ENCODE assay signal across 11 cellular contexts in genomic region chr15:96353378-96353930, GRCh38. TPM values are rescaled to one million over a fixed set of nuclear protein-coding genes. Genes with fewer than 3 reads are reported as not detected.
A peak's percentile ranks its signal among the peaks of the same experiment; 100 is the strongest.
DNase-seq lines count a peak whose midpoint lies in the region; ATAC-seq and TF ChIP-seq lines count a peak whose summit lies in the region.
"Had no signal": no experiment of that assay in that cellular context is flagged by ENCODE, and none has a peak within 500 bp of the region (broad histone marks: within the 10 kb centered on the region; RNA-seq: fewer than 3 reads in every experiment).

No MANE protein-coding gene starts in this region.

- no peak overlapping the region for H3K9ac ChIP-seq in mammary epithelial cell (ENCODE audit: insufficient read depth, low read length)
- no peak overlapping the region for H3K9ac ChIP-seq in neural cell (ENCODE audit: low read length)

- H3K79me2 ChIP-seq in mammary epithelial cell (ENCODE audit: insufficient read depth, low read length) (no peaks in the 10 kb centered on the region), neural cell (replicated peaks; ENCODE audit: insufficient read depth, low read length) (no peaks in the 10 kb centered on the region)

- TF ChIP-seq RAD21 in neural cell (conservative IDR thresholded peaks at IDR 0.05) = no peak

- 98% methylated on average over 20 of the region's 25 CpGs for WGBS in mammary epithelial cell (ENCODE audit: low coverage, missing lambda C conversion rate)
- 54 to 67% methylated on average over 22 to 25 of the region's 25 CpGs for WGBS in upper lobe of left lung, 2 donors

- no peaks in the 10 kb centered on the region for H3K9me3 ChIP-seq in breast epithelium
- no peaks in the 10 kb centered on the region for H3K9me3 ChIP-seq in mammary epithelial cell (replicated peaks; ENCODE audit: insufficient read depth, low read length)
- H3K9me3 ChIP-seq in neural cell (ENCODE audit: low read length) = no peaks in the 10 kb centered on the region
- H3K9me3 ChIP-seq in upper lobe of left lung = no peaks in the 10 kb centered on the region

- H3K27me3 ChIP-seq in breast epithelium (peaks cover 0 to 21% of the 10 kb centered on the region in 2 donors), mammary epithelial cell (ENCODE audit: insufficient read depth, low read length) (no peaks in the 10 kb centered on the region), neural cell (ENCODE audit: insufficient read depth, low read depth, low read length) (peaks cover 100% of the 10 kb centered on the region), upper lobe of left lung (peaks cover 0 to 10% (median 3%) of the 10 kb centered on the region in 4 donors)

- H3K27ac ChIP-seq in breast epithelium (peak overlapping the region; percentile 84 to 92), mammary epithelial cell (ENCODE audit: insufficient read depth, low read depth, low read length) (no peak overlapping the region), neural cell (ENCODE audit: low read length) (no peak overlapping the region), upper lobe of left lung (peak overlapping the region; percentile 73 to 86 (median 86))
- H3K27ac ChIP-seq: cardiac muscle cell had no signal

- H3K4me2 ChIP-seq in mammary epithelial cell (ENCODE audit: insufficient read depth, low read depth, low read length) = no peak overlapping the region
- H3K4me2 ChIP-seq in neural cell (ENCODE audit: low read length) = no peak overlapping the region

- intact Hi-C loops in breast epithelium (cut with DNase I; ENCODE audit: low total_unique reads) (no loop called here), mammary epithelial cell (cut with micrococcal nuclease) (no loop called here)

- ATAC-seq in upper lobe of left lung (ENCODE audit: low FRiP score in 2 of 2) = no peak
- ATAC-seq in HG02588 (IDR thresholded peaks at IDR 0.05; ENCODE audit: unreplicated experiment) = no peak

- in situ Hi-C loops in mammary epithelial cell (cut with MboI; ENCODE audit: low sequenced_read_pairs in 2 of 2) = loop anchor here in 1 of 2 donors (25.0 kb wide), 1 partner anchor 884 kb away; no protein-coding TSS in a partner anchor

- dilution Hi-C loops in mammary epithelial cell (cut with HindIII; ENCODE audit: low sequenced_read_pairs) = no loop called here

- TF ChIP-seq CTCF in breast epithelium (IDR thresholded peaks at IDR 0.05) (no peak), mammary epithelial cell (conservative IDR thresholded peaks at IDR 0.05 in 1 of 2, IDR thresholded peaks at IDR 0.05 in 1 of 2; ENCODE audit: extremely low read depth in 1 of 2, insufficient read depth in 1 of 2, low read depth in 1 of 2, low read length in 2 of 2) (no peak), epithelial cell of esophagus (IDR thresholded peaks at IDR 0.05; ENCODE audit: insufficient read depth, low read depth, low read length, missing control alignments) (no peak), neural cell (IDR thresholded peaks at IDR 0.05; ENCODE audit: poor library complexity, severe bottlenecking) (no peak), upper lobe of left lung (IDR thresholded peaks at IDR 0.05) (no peak)

- no peak for DNase-seq in breast epithelium (ENCODE audit: low spot score in 2 of 2)
- no peak for DNase-seq in mammary epithelial cell
- no peak for DNase-seq in epithelial cell of esophagus (ENCODE audit: low read depth)
- peak in 1 of 2 donors; percentile 75 for DNase-seq in upper lobe of left lung
- DNase-seq in NCI-H2107 treated with DMSO at 0.1 percent for 48 hours (lab: John Stamatoyannopoulos, UW; ENCODE audit: unreplicated experiment) = no peak
- DNase-seq in NCI-H2081 (lab: John Stamatoyannopoulos, UW) = no peak
- DNase-seq: activated CD8-positive, alpha-beta memory T cell treated with anti-CD3 and anti-CD28 coated beads, Interleukin-2, amount 50 U/mL, for 4 hours; NCI-H526 treated with DMSO at 0.1 percent for 48 hours had no signal

- CTCF ChIA-PET in mammary epithelial cell (lab: Charles Lee; ENCODE audit: low non-redundant PET) = no interaction called here

- H2AFZ ChIP-seq in mammary epithelial cell (ENCODE audit: low read depth, low read length) (no peak overlapping the region), neural cell (ENCODE audit: low read depth, low read length) (no peak overlapping the region)

- H3K4me3 ChIP-seq in breast epithelium (peak overlapping the region; percentile 53 to 67 (median 54)), mammary epithelial cell (replicated peaks in 1 of 3; ENCODE audit: insufficient read depth in 1 of 3, low read depth in 2 of 3, low read length in 3 of 3) (no peak overlapping the region), epithelial cell of esophagus (ENCODE audit: low read length) (peak overlapping the region; percentile 53), neural cell (ENCODE audit: low read length) (no peak overlapping the region), upper lobe of left lung (peak overlapping the region in 3 of 4 donors; percentile 37 to 57 (median 54))

- H3F3A ChIP-seq in neural cell (ENCODE audit: insufficient read depth, low read length, poor library complexity, severe bottlenecking) = no peaks in the 10 kb centered on the region

- H3K4me1 ChIP-seq in breast epithelium = peaks cover 0 to 4% of the 10 kb centered on the region in 2 donors
- peaks cover 18% of the 10 kb centered on the region for H3K4me1 ChIP-seq in mammary epithelial cell (ENCODE audit: insufficient read depth, low read length)
- H3K4me1 ChIP-seq in upper lobe of left lung = peaks cover 4 to 29% (median 23%) of the 10 kb centered on the region in 4 donors

- BruUV-seq in mammary epithelial cell (replicated peaks; lab: Mats Ljungman, UMichigan) = no TSS peak

- no peaks in the 10 kb centered on the region for H3K36me3 ChIP-seq in breast epithelium
- H3K36me3 ChIP-seq in mammary epithelial cell (ENCODE audit: insufficient read depth, low read length) = no peaks in the 10 kb centered on the region
- no peaks in the 10 kb centered on the region for H3K36me3 ChIP-seq in neural cell (ENCODE audit: insufficient read depth, low read length)
- no peaks in the 10 kb centered on the region for H3K36me3 ChIP-seq in upper lobe of left lung
- H3K36me3 ChIP-seq: cardiac muscle cell had no signal

- TF ChIP-seq EP300 in neural cell (conservative IDR thresholded peaks at IDR 0.05; ENCODE audit: poor library complexity, severe bottlenecking) (no peak), upper lobe of left lung (IDR thresholded peaks at IDR 0.05) (no peak)

- H3K9me2 ChIP-seq in neural cell (ENCODE audit: insufficient read depth, low read length) = no peaks in the 10 kb centered on the region

- TF ChIP-seq POLR2A in breast epithelium (IDR thresholded peaks at IDR 0.05) (no peak), upper lobe of left lung (IDR thresholded peaks at IDR 0.05) (no peak)

- H4K20me1 ChIP-seq in mammary epithelial cell (ENCODE audit: insufficient read depth, low read length) (no peaks in the 10 kb centered on the region), neural cell (ENCODE audit: insufficient read depth) (no peaks in the 10 kb centered on the region)

TF ChIP-seq in neural cell, 6 proteins besides CTCF, POLR2A, EP300 and RAD21:
- peak; percentile 23 for TF ChIP-seq POLR2AphosphoS5 (IDR thresholded peaks at IDR 0.05)
- no peak for TF ChIP-seq MXI1 (conservative IDR thresholded peaks at IDR 0.05; ENCODE audit: poor library complexity, severe bottlenecking)

RNA-seq across cellular contexts. Expression of gene NR2F2, which starts 23.0 kb away (rescaled TPM):
- total RNA-seq in breast epithelium (10 to 100 TPM; 13.2 to 22.9 (median 13.6) TPM), mammary epithelial cell (10 to 100 TPM in 1 of 2 donors, 1 to 10 TPM in 1; 3.2 to 34.1 TPM), upper lobe of left lung (10 to 100 TPM; 10.8 to 64.7 (median 30.1) TPM)
- polyA plus RNA-seq in mammary epithelial cell (17.8 TPM), neural cell (0.07 TPM in 1 of 2 replicates, not detected in the other)
- polyA minus RNA-seq in mammary epithelial cell (31.9 TPM), neural cell (not detected in 2 replicates)

Comparison
In these comparisons a context has a peak if more than half of its experiments do, and no peak if none do; other contexts are left out.
1. H3K27ac ChIP-seq: peak in breast epithelium (2 of 2) and upper lobe of left lung (4 of 4); none in mammary epithelial cell (single experiment) and neural cell (single experiment).
2. H3K4me3 ChIP-seq: peak in breast epithelium (3 of 3), epithelial cell of esophagus (single experiment) and upper lobe of left lung (3 of 4); none in mammary epithelial cell (0 of 3) and neural cell (single experiment).